8 cellular contexts compared by ENCODE assay signal in genomic region chr2:23532311-23533013, GRCh38.
DNase-seq lines count a peak whose midpoint lies in the region; ATAC-seq and TF ChIP-seq lines count a peak whose summit lies in the region.

No MANE protein-coding gene starts in this region.

- peak; percentile 19 to 59 (median 34) for DNase-seq in CD4-positive, alpha-beta T cell
- DNase-seq in NCI-H2171 treated with DMSO at 0.1 percent for 48 hours (lab: John Stamatoyannopoulos, UW) (peak; percentile 97), sigmoid colon (peak; percentile 83), ureter (ENCODE audit: low spot score) (no peak), foreskin melanocyte (no peak), ecto neural progenitor cell (ENCODE audit: low spot score) (no peak)
- peak; percentile 77 for DNase-seq in activated naive CD4-positive, alpha-beta T cell treated with anti-CD3 and anti-CD28 coated beads, Interleukin-2, amount 10 ng/mL, durations not matched to agents 7 days and 5 days

- intact Hi-C loops in CD4-positive, alpha-beta T cell (cut with DNase I, micrococcal nuclease), result loop anchor here in 1 of 2 experiments (2.0 kb wide), 1 partner anchor 80 kb away; no protein-coding TSS in a partner anchor
- intact Hi-C loops in sigmoid colon (cut with DNase I), result loop anchor here (10.0 kb wide), 1 partner anchor 232 kb away; no protein-coding TSS in a partner anchor

- no peak for TF ChIP-seq POLR2A in sigmoid colon (IDR thresholded peaks at IDR 0.05)

- TF ChIP-seq CTCF in CD4-positive, alpha-beta T cell (IDR thresholded peaks at IDR 0.05), result peak; percentile 18
- no peak for TF ChIP-seq CTCF in sigmoid colon (IDR thresholded peaks at IDR 0.05)

- POLR2A ChIA-PET in CD4-positive, alpha-beta T cell (lab: Charles Lee), result interaction anchor here (0.7 to 1.7 kb wide), 4 partner anchors 21 to 148 kb away, joined by 3 to 4 read pairs (median 3); partner anchors contain the start of gene KLHL29

- H3K36me3 ChIP-seq in sigmoid colon, result no peaks in the 10 kb centered on the region

- H3K27me3 Mint-ChIP-seq in CD4-positive, alpha-beta T cell, result no peaks in the 10 kb centered on the region
- peaks cover 7% of the 10 kb centered on the region for H3K27me3 Mint-ChIP-seq in activated naive CD4-positive, alpha-beta T cell treated with anti-CD3 and anti-CD28 coated beads, Interleukin-2, amount 10 ng/mL, durations not matched to agents 7 days and 5 days

- H3K36me3 Mint-ChIP-seq in CD4-positive, alpha-beta T cell (ENCODE audit: low read depth), result no peaks in the 10 kb centered on the region
- peaks cover 5% of the 10 kb centered on the region for H3K36me3 Mint-ChIP-seq in activated naive CD4-positive, alpha-beta T cell treated with anti-CD3 and anti-CD28 coated beads, Interleukin-2, amount 10 ng/mL, durations not matched to agents 7 days and 5 days

- ATAC-seq in CD4-positive, alpha-beta T cell (ENCODE audit: poor library complexity), result peak; percentile 79
- peak; percentile 77 for ATAC-seq in GM21390 (IDR thresholded peaks at IDR 0.05; ENCODE audit: unreplicated experiment)

- TF ChIP-seq EP300 in sigmoid colon (IDR thresholded peaks at IDR 0.05), result no peak

- H3K27ac Mint-ChIP-seq in CD4-positive, alpha-beta T cell, result peak overlapping the region; percentile 94
- H3K27ac Mint-ChIP-seq in activated naive CD4-positive, alpha-beta T cell treated with anti-CD3 and anti-CD28 coated beads, Interleukin-2, amount 10 ng/mL, durations not matched to agents 7 days and 5 days, result peak overlapping the region; percentile 99

- peak overlapping the region; percentile 6 to 28 (median 13) for H3K4me3 ChIP-seq in sigmoid colon

- peaks cover 0 to 39% (median 30%) of the 10 kb centered on the region in 4 donors for H3K4me1 ChIP-seq in sigmoid colon

- H3K4me3 Mint-ChIP-seq in CD4-positive, alpha-beta T cell, result peak overlapping the region; percentile 92
- peak overlapping the region; percentile 90 for H3K4me3 Mint-ChIP-seq in activated naive CD4-positive, alpha-beta T cell treated with anti-CD3 and anti-CD28 coated beads, Interleukin-2, amount 10 ng/mL, durations not matched to agents 7 days and 5 days

- H3K9me3 Mint-ChIP-seq in CD4-positive, alpha-beta T cell, result no peaks in the 10 kb centered on the region
- no peaks in the 10 kb centered on the region for H3K9me3 Mint-ChIP-seq in activated naive CD4-positive, alpha-beta T cell treated with anti-CD3 and anti-CD28 coated beads, Interleukin-2, amount 10 ng/mL, durations not matched to agents 7 days and 5 days

- H3K9me3 ChIP-seq in CD4-positive, alpha-beta T cell (ENCODE audit: control insufficient read depth, low read length), result no peaks in the 10 kb centered on the region
- no peaks in the 10 kb centered on the region for H3K9me3 ChIP-seq in sigmoid colon

- peaks cover 40% of the 10 kb centered on the region for H3K4me1 Mint-ChIP-seq in CD4-positive, alpha-beta T cell (ENCODE audit: low read depth)
- H3K4me1 Mint-ChIP-seq in activated naive CD4-positive, alpha-beta T cell treated with anti-CD3 and anti-CD28 coated beads, Interleukin-2, amount 10 ng/mL, durations not matched to agents 7 days and 5 days, result peaks cover 62% of the 10 kb centered on the region

- no peaks in the 10 kb centered on the region for H3K27me3 ChIP-seq in CD4-positive, alpha-beta T cell (ENCODE audit: control insufficient read depth, insufficient read depth, low read length)
- H3K27me3 ChIP-seq in sigmoid colon, result no peaks in the 10 kb centered on the region

- peak overlapping the region; percentile 44 for H3K27ac ChIP-seq in CD4-positive, alpha-beta T cell (ENCODE audit: low read depth, low read length)
- peak overlapping the region; percentile 73 to 81 (median 78) for H3K27ac ChIP-seq in sigmoid colon

- 51 to 80% methylated on average over 18 of the region's 18 CpGs for WGBS in sigmoid colon, 2 donors

- CTCF ChIA-PET in CD4-positive, alpha-beta T cell (lab: Charles Lee), result no interaction called here
- CTCF ChIA-PET in activated naive CD4-positive, alpha-beta T cell treated with anti-CD3 and anti-CD28 coated beads, Interleukin-2, amount 10 ng/mL, durations not matched to agents 7 days and 5 days (lab: Charles Lee), result interaction anchor here (0.5 to 1.0 kb wide), 4 partner anchors 9 to 590 kb away, joined by 3 read pairs; no protein-coding TSS in a partner anchor

Comparison
In these comparisons a context has a peak if more than half of its experiments do, and no peak if none do; other contexts are left out.
1. DNase-seq: peak in CD4-positive, alpha-beta T cell (10 of 10), NCI-H2171 treated with DMSO at 0.1 percent for 48 hours (single experiment), activated naive CD4-positive, alpha-beta T cell treated with anti-CD3 and anti-CD28 coated beads, Interleukin-2, amount 10 ng/mL, durations not matched to agents 7 days and 5 days (single experiment) and sigmoid colon (single experiment); none in ureter (single experiment), foreskin melanocyte (single experiment) and ecto neural progenitor cell (single experiment).